23 cellular contexts compared by ENCODE assay signal in genomic region chr21:34116569-34116968, GRCh38. TPM values are rescaled to one million over a fixed set of nuclear protein-coding genes. Genes with fewer than 3 reads are reported as not detected.
DNase-seq lines count a peak whose midpoint lies in the region; ATAC-seq and TF ChIP-seq lines count a peak whose summit lies in the region.
"Had no signal": no experiment of that assay in that cellular context is flagged by ENCODE, and none has a peak within 500 bp of the region (broad histone marks: within the 10 kb centered on the region; RNA-seq: fewer than 3 reads in every experiment).

No MANE protein-coding gene starts in this region.

- H3K4me3 ChIP-seq in mucosa of descending colon = no peak overlapping the region
- H3K4me3 ChIP-seq: A549, SK-N-MC had no signal

- H3K4me1 ChIP-seq in mucosa of descending colon (ENCODE audit: low read depth) = peaks cover 15% of the 10 kb centered on the region
- H3K4me1 ChIP-seq: BE2C had no signal

- TF ChIP-seq CTCF in natural killer cell (IDR thresholded peaks at IDR 0.05) (no peak), mucosa of descending colon (IDR thresholded peaks at IDR 0.05) (no peak)

- ATAC-seq in natural killer cell (no peak), mucosa of descending colon (peak; percentile 96)
- ATAC-seq in natural killer cell treated with Interleukin-12 subunit alpha and Interleukin-12 subunit beta and Interleukin-15 and Interleukin-18, amount 100 ng/mL, for 72 hours = no peak
- ATAC-seq in central memory CD8-positive, alpha-beta T cell (replicated peaks; ENCODE audit: extremely low read depth, poor library complexity, severe bottlenecking) = no peak
- ATAC-seq: A549 had no signal

- H3K27me3 Mint-ChIP-seq in natural killer cell (ENCODE audit: low read depth in 2 of 2) = no peaks in the 10 kb centered on the region
- no peaks in the 10 kb centered on the region for H3K27me3 Mint-ChIP-seq in natural killer cell treated with Interleukin-12 subunit alpha and Interleukin-12 subunit beta and Interleukin-15 and Interleukin-18, amount 100 ng/mL, for 72 hours
- no peaks in the 10 kb centered on the region for H3K27me3 Mint-ChIP-seq in central memory CD8-positive, alpha-beta T cell
- H3K27me3 Mint-ChIP-seq in activated T-cell treated with anti-CD3 and anti-CD28 coated beads, Interleukin-2, amount 50 U/mL, for 24 hours = no peaks in the 10 kb centered on the region
- H3K27me3 Mint-ChIP-seq: CD4-positive, alpha-beta T cell had no signal

- peak overlapping the region; percentile 28 to 63 for H3K27ac Mint-ChIP-seq in natural killer cell
- no peak overlapping the region for H3K27ac Mint-ChIP-seq in natural killer cell treated with Interleukin-12 subunit alpha and Interleukin-12 subunit beta and Interleukin-15 and Interleukin-18, amount 100 ng/mL, for 72 hours
- peak overlapping the region; percentile 33 for H3K27ac Mint-ChIP-seq in central memory CD8-positive, alpha-beta T cell (ENCODE audit: low read depth)
- no peak overlapping the region for H3K27ac Mint-ChIP-seq in activated T-cell treated with anti-CD3 and anti-CD28 coated beads, Interleukin-2, amount 50 U/mL, for 24 hours
- H3K27ac Mint-ChIP-seq: CD4-positive, alpha-beta T cell; H9 had no signal

- no peaks in the 10 kb centered on the region for H3K9me3 ChIP-seq in mucosa of descending colon
- H3K9me3 ChIP-seq: A549, BE2C had no signal

- H3K4me3 Mint-ChIP-seq in natural killer cell = no peak overlapping the region
- H3K4me3 Mint-ChIP-seq in natural killer cell treated with Interleukin-12 subunit alpha and Interleukin-12 subunit beta and Interleukin-15 and Interleukin-18, amount 100 ng/mL, for 72 hours = no peak overlapping the region
- H3K4me3 Mint-ChIP-seq in central memory CD8-positive, alpha-beta T cell = no peak overlapping the region
- H3K4me3 Mint-ChIP-seq in activated T-cell treated with anti-CD3 and anti-CD28 coated beads, Interleukin-2, amount 50 U/mL, for 24 hours = no peak overlapping the region
- H3K4me3 Mint-ChIP-seq: CD4-positive, alpha-beta T cell; H9 had no signal

- H3K4me1 Mint-ChIP-seq in natural killer cell = peaks cover 74 to 76% of the 10 kb centered on the region in 2 donors
- H3K4me1 Mint-ChIP-seq in natural killer cell treated with Interleukin-12 subunit alpha and Interleukin-12 subunit beta and Interleukin-15 and Interleukin-18, amount 100 ng/mL, for 72 hours (ENCODE audit: low read depth in 2 of 2) = peaks cover 29 to 46% of the 10 kb centered on the region in 2 donors
- peaks cover 71% of the 10 kb centered on the region for H3K4me1 Mint-ChIP-seq in central memory CD8-positive, alpha-beta T cell
- H3K4me1 Mint-ChIP-seq in activated T-cell treated with anti-CD3 and anti-CD28 coated beads, Interleukin-2, amount 50 U/mL, for 24 hours (ENCODE audit: low read depth) = peaks cover 55% of the 10 kb centered on the region

- DNase-seq in natural killer cell = no peak
- no peak for DNase-seq in natural killer cell treated with Interleukin-12 subunit alpha and Interleukin-12 subunit beta and Interleukin-15 and Interleukin-18, amount 100 ng/mL, for 72 hours (ENCODE audit: low spot score)
- no peak for DNase-seq in central memory CD8-positive, alpha-beta T cell (ENCODE audit: low spot score in 2 of 2)
- DNase-seq in mucosa of descending colon = peak in 2 of 3 donors; percentile 41 to 48
- DNase-seq in CD1c-positive myeloid dendritic cell (ENCODE audit: extremely low spot score) = no peak
- no peak for DNase-seq in iPS-NIHi7 (ENCODE audit: extremely low spot score)
- no peak for DNase-seq in activated T-cell treated with anti-CD3 and anti-CD28 coated beads, Interleukin-2, amount 50 U/mL, for 24 hours
- DNase-seq: BE2C; CD4-positive, alpha-beta T cell; COR-L47; DND-41; H9; KBM-7; NCI-H1092 treated with DMSO at 0.1 percent for 48 hours; NCI-H1436 treated with DMSO at 0.1 percent for 48 hours; NCI-H1930; NCI-H2227 treated with DMSO at 0.1 percent for 48 hours; NCI-H510A; NCI-H748 treated with DMSO at 0.1 percent for 48 hours; NK-92 treated with Interleukin-12 subunit alpha and Interleukin-12 subunit beta, amount 100 ng/mL, for 24 hours; SHP77 treated with DMSO at 0.1 percent for 48 hours had no signal

- H3K36me3 ChIP-seq in mucosa of descending colon (ENCODE audit: low read depth) = no peaks in the 10 kb centered on the region
- H3K36me3 ChIP-seq: BE2C had no signal

- H3K9me3 Mint-ChIP-seq in natural killer cell = no peaks in the 10 kb centered on the region
- H3K9me3 Mint-ChIP-seq in natural killer cell treated with Interleukin-12 subunit alpha and Interleukin-12 subunit beta and Interleukin-15 and Interleukin-18, amount 100 ng/mL, for 72 hours = no peaks in the 10 kb centered on the region
- no peaks in the 10 kb centered on the region for H3K9me3 Mint-ChIP-seq in central memory CD8-positive, alpha-beta T cell
- H3K9me3 Mint-ChIP-seq in activated T-cell treated with anti-CD3 and anti-CD28 coated beads, Interleukin-2, amount 50 U/mL, for 24 hours = no peaks in the 10 kb centered on the region
- H3K9me3 Mint-ChIP-seq: CD4-positive, alpha-beta T cell had no signal

- intact Hi-C loops in natural killer cell (cut with micrococcal nuclease) (no loop called here), mucosa of descending colon (cut with DNase I, micrococcal nuclease) (no loop called here)

- no peaks in the 10 kb centered on the region for H3K36me3 Mint-ChIP-seq in natural killer cell
- peaks cover 6% of the 10 kb centered on the region for H3K36me3 Mint-ChIP-seq in natural killer cell treated with Interleukin-12 subunit alpha and Interleukin-12 subunit beta and Interleukin-15 and Interleukin-18, amount 100 ng/mL, for 72 hours
- peaks cover 5% of the 10 kb centered on the region for H3K36me3 Mint-ChIP-seq in central memory CD8-positive, alpha-beta T cell (ENCODE audit: insufficient read depth)
- peaks cover 81% of the 10 kb centered on the region for H3K36me3 Mint-ChIP-seq in activated T-cell treated with anti-CD3 and anti-CD28 coated beads, Interleukin-2, amount 50 U/mL, for 24 hours (ENCODE audit: low read depth)

RNA-seq across cellular contexts. Expression of gene MRPS6, which starts 43.2 kb away (rescaled TPM):
- total RNA-seq in natural killer cell = 10 to 100 TPM; 42.7 to 54.5 (median 44.3) TPM
- 100 to 1,000 TPM; 122 to 188 TPM for total RNA-seq in natural killer cell treated with Interleukin-12 subunit alpha and Interleukin-12 subunit beta and Interleukin-15 and Interleukin-18, amount 100 ng/mL, for 72 hours
- total RNA-seq in mucosa of descending colon = 100 to 1,000 TPM in 1 of 3 donors, 10 to 100 TPM in 2; 38.7 to 102 (median 42.6) TPM

RNA-seq across cellular contexts. Expression of gene SLC5A3, which starts 43.2 kb away (rescaled TPM):
- total RNA-seq in natural killer cell (10 to 100 TPM; 14.5 to 25.1 (median 17.9) TPM), mucosa of descending colon (10 to 100 TPM; 16.5 to 39.3 (median 19.9) TPM)
- 10 to 100 TPM; 36.1 to 59.1 TPM for total RNA-seq in natural killer cell treated with Interleukin-12 subunit alpha and Interleukin-12 subunit beta and Interleukin-15 and Interleukin-18, amount 100 ng/mL, for 72 hours

Comparison
In these comparisons a context has a peak if more than half of its experiments do, and no peak if none do; other contexts are left out.
1. H3K27ac Mint-ChIP-seq: peak in natural killer cell (2 of 2) and central memory CD8-positive, alpha-beta T cell (single experiment); none in natural killer cell treated with Interleukin-12 subunit alpha and Interleukin-12 subunit beta and Interleukin-15 and Interleukin-18, amount 100 ng/mL, for 72 hours (0 of 2) and activated T-cell treated with anti-CD3 and anti-CD28 coated beads, Interleukin-2, amount 50 U/mL, for 24 hours (single experiment).
2. DNase-seq: peak in mucosa of descending colon (2 of 3); none in natural killer cell (single experiment), natural killer cell treated with Interleukin-12 subunit alpha and Interleukin-12 subunit beta and Interleukin-15 and Interleukin-18, amount 100 ng/mL, for 72 hours (single experiment), central memory CD8-positive, alpha-beta T cell (0 of 2), CD1c-positive myeloid dendritic cell (single experiment), iPS-NIHi7 (single experiment) and activated T-cell treated with anti-CD3 and anti-CD28 coated beads, Interleukin-2, amount 50 U/mL, for 24 hours (single experiment).